In genomic region chr19:8321067-8321759, GRCh38 we compare ENCODE assay signal across 8 cellular contexts. TPM values are rescaled to one million over a fixed set of nuclear protein-coding genes. Genes with fewer than 3 reads are reported as not detected.
DNase-seq lines count a peak whose midpoint lies in the region; ATAC-seq, FAIRE-seq and TF ChIP-seq lines count a peak whose summit lies in the region.

TSS of gene NDUFA7 (minus strand) at chr19:8321375. CDS start at chr19:8321358, 17 bp downstream.
TSS of gene RPS28 (plus strand) at chr19:8321496. CDS start at chr19:8321531, 35 bp downstream.

- DNase-seq in Ammon's horn (ENCODE audit: low spot score) (peak; percentile 97), NCI-H460 (ENCODE audit: extremely low read depth, low read depth) (peak; percentile 91), cerebellar cortex (ENCODE audit: low spot score) (peak; percentile 96), keratinocyte (ENCODE audit: low read depth, low spot score) (peak; percentile 84)
- peak; percentile 98 for DNase-seq in activated CD4-positive, CD25-positive, alpha-beta regulatory T cell treated with anti-CD3 and anti-CD28 coated beads, Interleukin-2, amount 50 U/mL, for 72 hours
- DNase-seq in stimulated activated CD4-positive, alpha-beta T cell treated with anti-CD3 and anti-CD28 coated beads, Interleukin-12 subunit alpha, Interleukin-12 subunit beta, amount 100 ng/mL, for 48 hours (ENCODE audit: low read depth in 2 of 3, low spot score in 1 of 3) = peak; percentile 93 to 97 (median 96)

- peaks cover 39% of the 10 kb centered on the region for H3K79me2 ChIP-seq in keratinocyte (ENCODE audit: control insufficient read depth, insufficient read depth, low read length)

- H3K9me3 ChIP-seq in keratinocyte (ENCODE audit: control insufficient read depth, low read depth, low read length) = no peaks in the 10 kb centered on the region

- peak; percentile 96 for TF ChIP-seq POLR2A in GM19099 (IDR thresholded peaks at IDR 0.05; ENCODE audit: extremely low read depth, insufficient read length, low read depth)

- ATAC-seq in HG03378 (IDR thresholded peaks at IDR 0.05; ENCODE audit: unreplicated experiment) = peak; percentile 70

- H2AFZ ChIP-seq in keratinocyte (ENCODE audit: control insufficient read depth, low read length) = peak within 1 kb of the TSS; percentile 77

- peak within 1 kb of the TSS; percentile 84 for H3K27ac ChIP-seq in keratinocyte (ENCODE audit: control insufficient read depth, insufficient read depth, low read length)

- no peaks in the 10 kb centered on the region for H3K27me3 ChIP-seq in keratinocyte (ENCODE audit: control insufficient read depth, extremely low read depth, insufficient read depth, low read length)

- dilution Hi-C loops in keratinocyte (cut with MboI; ENCODE audit: extremely low pct_ligation_motif_present, low sequenced_read_pairs) = no loop called here

- peak in 2 of 3 experiments; percentile 20 to 53 for TF ChIP-seq CTCF in keratinocyte (optimal IDR thresholded peaks at IDR 0.05 in 1 of 3, IDR thresholded peaks at IDR 0.05 in 1 of 3, conservative IDR thresholded peaks at IDR 0.05 in 1 of 3; ENCODE audit: extremely low read depth in 1 of 3, insufficient read depth in 2 of 3, low read length in 3 of 3)

- FAIRE-seq in keratinocyte (lab: Jason Lieb, UNC) = peak; percentile 32

- H3K9me1 ChIP-seq in keratinocyte (ENCODE audit: control insufficient read depth, extremely low read depth, insufficient read depth, low read length) = no peaks in the 10 kb centered on the region

- peak within 1 kb of the TSS; percentile 99 for H3K9ac ChIP-seq in keratinocyte (ENCODE audit: control insufficient read depth, extremely low read depth, insufficient read depth, low read length)

- H3K4me1 ChIP-seq in keratinocyte (ENCODE audit: control insufficient read depth, extremely low read depth, insufficient read depth, low read length) = peaks cover 16% of the 10 kb centered on the region

- H3K36me3 ChIP-seq in keratinocyte (ENCODE audit: control insufficient read depth in 2 of 2, extremely low read depth in 1 of 2, insufficient read depth in 2 of 2, low read length in 2 of 2) = peaks cover 9 to 24% of the 10 kb centered on the region in 2 experiments

- H3K4me2 ChIP-seq in keratinocyte (ENCODE audit: control insufficient read depth, extremely low read depth, insufficient read depth, low read depth, low read length) = peak within 1 kb of the TSS; percentile 87

- peaks cover 10% of the 10 kb centered on the region for H4K20me1 ChIP-seq in keratinocyte (ENCODE audit: control insufficient read depth, extremely low read depth, insufficient read depth, low read length)

- H3K4me3 ChIP-seq in keratinocyte (ENCODE audit: control insufficient read depth in 2 of 3, extremely low read depth in 1 of 3, insufficient read depth in 2 of 3, low read depth in 1 of 3, low read length in 3 of 3) = peak within 1 kb of the TSS; percentile 83 to 97 (median 90)

RNA-seq across cellular contexts. Expression of gene NDUFA7, which starts in this region (rescaled TPM):
- 65.7 and 78.1 TPM in 2 replicates for total RNA-seq in NCI-H460 (2014; rRNA removed; shearing (Covaris generic))
- 11.1 and 23.3 TPM in 2 replicates for polyA plus RNA-seq in NCI-H460 (2014; cell fraction: nucleus; rRNA removed)
- polyA plus RNA-seq in keratinocyte = 46.7 to 115 TPM (median 59.2 TPM) in 3 replicates
- 58.6 TPM for polyA plus RNA-seq in keratinocyte (2011; ENCODE audit: low read depth)
- polyA plus RNA-seq in keratinocyte (2011; cell fraction: cytosol; rRNA removed) = 42.1 and 64.0 TPM in 2 replicates
- polyA plus RNA-seq in keratinocyte (2011; cell fraction: nucleus; rRNA removed) = 30.3 and 44.0 TPM in 2 replicates
- 83.6 and 149 TPM in 2 replicates for polyA plus RNA-seq in keratinocyte (2012; ENCODE audit: low replicate concordance)
- 48.5 to 132 TPM (median 79.5 TPM) in 3 replicates for polyA minus RNA-seq in keratinocyte
- 104 TPM for polyA minus RNA-seq in keratinocyte (2011; cell fraction: cytosol; rRNA and poly(A)+ RNA removed)
- polyA minus RNA-seq in keratinocyte (2011; cell fraction: nucleus; rRNA and poly(A)+ RNA removed) = 10.7 and 12.5 TPM in 2 replicates

RNA-seq across cellular contexts. Expression of gene RPS28, which starts in this region (rescaled TPM):
- total RNA-seq in NCI-H460 (2014; rRNA removed; shearing (Covaris generic)) = 623 and 769 TPM in 2 replicates
- polyA plus RNA-seq in NCI-H460 (2014; cell fraction: nucleus; rRNA removed) = 25.7 and 85.7 TPM in 2 replicates
- polyA plus RNA-seq in keratinocyte = 430 to 1,004 TPM (median 960 TPM) in 3 replicates
- polyA plus RNA-seq in keratinocyte (2011; ENCODE audit: low read depth) = 75.0 TPM
- 717 and 850 TPM in 2 replicates for polyA plus RNA-seq in keratinocyte (2011; cell fraction: cytosol; rRNA removed)
- polyA plus RNA-seq in keratinocyte (2011; cell fraction: nucleus; rRNA removed) = 223 and 243 TPM in 2 replicates
- 1,795 and 2,911 TPM in 2 replicates for polyA plus RNA-seq in keratinocyte (2012; ENCODE audit: low replicate concordance)
- 218 to 385 TPM (median 355 TPM) in 3 replicates for polyA minus RNA-seq in keratinocyte
- polyA minus RNA-seq in keratinocyte (2011; cell fraction: cytosol; rRNA and poly(A)+ RNA removed) = 423 TPM
- polyA minus RNA-seq in keratinocyte (2011; cell fraction: nucleus; rRNA and poly(A)+ RNA removed) = 79.0 and 83.0 TPM in 2 replicates

Comparison
In these comparisons a context has a peak if more than half of its experiments do, and no peak if none do; other contexts are left out.
1. Peak in every context shown above with its lines: DNase-seq, ATAC-seq, H3K4me3 ChIP-seq and H3K27ac ChIP-seq.